Comparison of ENCODE assay signal across 17 cellular contexts in the genomic region with DNA sequence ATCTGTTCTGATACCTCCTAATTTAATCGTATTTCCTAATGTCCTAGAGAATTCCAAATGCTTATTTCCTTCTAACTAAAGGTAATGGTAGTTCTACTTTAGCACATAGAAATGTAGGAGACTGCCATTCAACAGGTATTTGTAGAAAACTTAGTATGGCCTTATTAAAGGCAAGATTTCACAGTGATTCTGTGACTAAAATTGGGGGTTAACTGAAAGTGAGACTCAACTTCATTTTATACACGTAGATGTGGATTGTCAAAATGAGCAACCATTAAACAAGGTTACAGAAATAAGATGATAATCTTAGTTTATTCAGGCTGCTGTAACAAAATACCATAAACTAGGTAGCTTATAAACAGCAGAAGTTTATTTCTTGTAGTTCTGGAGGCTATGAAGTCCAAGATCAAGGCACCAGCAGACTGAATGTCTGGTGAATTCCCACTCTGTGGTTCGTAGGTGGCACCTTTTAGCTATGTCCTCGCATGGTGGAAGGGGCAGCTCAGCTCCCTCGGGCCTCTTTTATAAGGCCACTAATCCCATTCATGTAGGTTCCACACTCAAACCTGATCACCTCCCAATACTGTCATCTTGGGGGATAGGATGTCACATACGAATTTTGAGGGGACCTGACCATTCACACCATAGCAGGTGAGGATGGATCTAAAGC. TPM values are rescaled to one million over a fixed set of nuclear protein-coding genes. Genes with fewer than 3 reads are reported as not detected.
DNase-seq lines count a peak whose midpoint lies in the region; ATAC-seq and TF ChIP-seq lines count a peak whose summit lies in the region.
"Had no signal": no experiment of that assay in that cellular context is flagged by ENCODE, and none has a peak within 500 bp of the region (broad histone marks: within the 10 kb centered on the region; RNA-seq: fewer than 3 reads in every experiment).

No MANE protein-coding gene starts in this region.

- no peak for DNase-seq in activated CD4-positive, alpha-beta T cell treated with anti-CD3 and anti-CD28 coated beads, Interleukin-2, amount 10 ng/mL, durations not matched to agents 7 days and 5 days
- DNase-seq in activated CD4-positive, alpha-beta T cell treated with anti-CD3 and anti-CD28 coated beads, Interleukin-2, amount 50 U/mL, for 48 hours: no peak
- DNase-seq in cardiac muscle cell (ENCODE audit: low read depth in 1 of 2, low spot score in 1 of 2) (no peak), left cardiac atrium (no peak), CD1c-positive myeloid dendritic cell (ENCODE audit: extremely low spot score) (no peak)
- DNase-seq in activated effector memory CD4-positive, alpha-beta T cell treated with anti-CD3 and anti-CD28 coated beads, Interleukin-2, amount 50 U/mL, for 16 hours: no peak
- DNase-seq: Caco-2, DMS153, H9, NCI-H1105 treated with DMSO at 0.1 percent for 48 hours, NCI-H1694 treated with DMSO at 0.1 percent for 48 hours, NCI-H2107, NCI-H2227 treated with DMSO at 0.1 percent for 48 hours, NCI-H524 had no signal

- H3K36me3 ChIP-seq in cardiac muscle cell: no peaks in the 10 kb centered on the region

- intact Hi-C loops in left cardiac atrium (cut with DNase I): no loop called here

- no peaks in the 10 kb centered on the region for H3K27me3 Mint-ChIP-seq in activated CD4-positive, alpha-beta T cell treated with anti-CD3 and anti-CD28 coated beads, Interleukin-2, amount 10 ng/mL, durations not matched to agents 7 days and 5 days
- H3K27me3 Mint-ChIP-seq in activated T-helper 17 cell treated with anti-CD3 and anti-CD28 coated beads, Interleukin-2, amount 50 U/mL, for 72 hours: no peaks in the 10 kb centered on the region

- no peaks in the 10 kb centered on the region for H3K4me1 ChIP-seq in cardiac muscle cell (ENCODE audit: low read depth)
- H3K4me1 ChIP-seq: BLaER1, Caco-2 had no signal

- H3K9me3 Mint-ChIP-seq in activated CD4-positive, alpha-beta T cell treated with anti-CD3 and anti-CD28 coated beads, Interleukin-2, amount 10 ng/mL, durations not matched to agents 7 days and 5 days: peaks cover 2% of the 10 kb centered on the region
- H3K9me3 Mint-ChIP-seq in activated T-helper 17 cell treated with anti-CD3 and anti-CD28 coated beads, Interleukin-2, amount 50 U/mL, for 72 hours: no peaks in the 10 kb centered on the region
- H3K9me3 Mint-ChIP-seq: H9 had no signal

- CTCF ChIA-PET in activated CD4-positive, alpha-beta T cell treated with anti-CD3 and anti-CD28 coated beads, Interleukin-2, amount 10 ng/mL, durations not matched to agents 7 days and 5 days (lab: Charles Lee): no interaction called here

- TF ChIP-seq CTCF in cardiac muscle cell (IDR thresholded peaks at IDR 0.05; ENCODE audit: low read depth, low read length): no peak

- no peaks in the 10 kb centered on the region for H3K27me3 ChIP-seq in cardiac muscle cell
- H3K27me3 ChIP-seq: BLaER1 had no signal

- ATAC-seq in left cardiac atrium: no peak
- ATAC-seq in activated T-helper 17 cell treated with anti-CD3 and anti-CD28 coated beads, Interleukin-2, amount 50 U/mL, for 72 hours (replicated peaks): peak; percentile 52

- peak overlapping the region; percentile 46 for H3K27ac Mint-ChIP-seq in activated CD4-positive, alpha-beta T cell treated with anti-CD3 and anti-CD28 coated beads, Interleukin-2, amount 10 ng/mL, durations not matched to agents 7 days and 5 days
- no peak overlapping the region for H3K27ac Mint-ChIP-seq in activated T-helper 17 cell treated with anti-CD3 and anti-CD28 coated beads, Interleukin-2, amount 50 U/mL, for 72 hours

- POLR2A ChIA-PET in activated CD4-positive, alpha-beta T cell treated with anti-CD3 and anti-CD28 coated beads, Interleukin-2, amount 10 ng/mL, durations not matched to agents 7 days and 5 days (lab: Charles Lee): no interaction called here

- peaks cover 74% of the 10 kb centered on the region for H3K4me1 Mint-ChIP-seq in activated CD4-positive, alpha-beta T cell treated with anti-CD3 and anti-CD28 coated beads, Interleukin-2, amount 10 ng/mL, durations not matched to agents 7 days and 5 days
- H3K4me1 Mint-ChIP-seq in activated T-helper 17 cell treated with anti-CD3 and anti-CD28 coated beads, Interleukin-2, amount 50 U/mL, for 72 hours: peaks cover 48% of the 10 kb centered on the region

- no peak overlapping the region for H3K4me3 Mint-ChIP-seq in activated CD4-positive, alpha-beta T cell treated with anti-CD3 and anti-CD28 coated beads, Interleukin-2, amount 10 ng/mL, durations not matched to agents 7 days and 5 days
- peak overlapping the region; percentile 48 for H3K4me3 Mint-ChIP-seq in activated T-helper 17 cell treated with anti-CD3 and anti-CD28 coated beads, Interleukin-2, amount 50 U/mL, for 72 hours
- H3K4me3 Mint-ChIP-seq: H9 had no signal

- peaks cover 65% of the 10 kb centered on the region for H3K36me3 Mint-ChIP-seq in activated CD4-positive, alpha-beta T cell treated with anti-CD3 and anti-CD28 coated beads, Interleukin-2, amount 10 ng/mL, durations not matched to agents 7 days and 5 days (ENCODE audit: low read depth)
- H3K36me3 Mint-ChIP-seq in activated T-helper 17 cell treated with anti-CD3 and anti-CD28 coated beads, Interleukin-2, amount 50 U/mL, for 72 hours (ENCODE audit: low read depth): peaks cover 98% of the 10 kb centered on the region

- H3K27ac ChIP-seq in cardiac muscle cell: peak overlapping the region; percentile 39
- H3K27ac ChIP-seq: BLaER1, HL-60 had no signal

- no peak overlapping the region for H3K4me3 ChIP-seq in cardiac muscle cell
- H3K4me3 ChIP-seq: BLaER1 had no signal

- H3K9me3 ChIP-seq in cardiac muscle cell (ENCODE audit: low read depth): no peaks in the 10 kb centered on the region
- H3K9me3 ChIP-seq: Caco-2 had no signal

RNA-seq across cellular contexts. Expression of a gene that starts 38.7 kb away (rescaled TPM):
- 100 to 1,000 TPM; 126 to 154 TPM for total RNA-seq in activated CD4-positive, alpha-beta T cell treated with anti-CD3 and anti-CD28 coated beads, Interleukin-2, amount 10 ng/mL, durations not matched to agents 7 days and 5 days
- total RNA-seq in cardiac muscle cell (26.5 and 39.0 TPM in 2 replicates), left cardiac atrium (10 to 100 TPM; 45.6 to 56.3 TPM)
- 13.8 and 23.0 TPM in 2 replicates for polyA plus RNA-seq in cardiac muscle cell
- 100 to 1,000 TPM; 164 to 185 TPM for total RNA-seq in activated T-helper 17 cell treated with anti-CD3 and anti-CD28 coated beads, Interleukin-2, amount 50 U/mL, for 72 hours

RNA-seq across cellular contexts. Expression of a gene that starts 43.8 kb away (rescaled TPM):
- total RNA-seq in activated CD4-positive, alpha-beta T cell treated with anti-CD3 and anti-CD28 coated beads, Interleukin-2, amount 10 ng/mL, durations not matched to agents 7 days and 5 days: 10 to 100 TPM in 1 of 2 experiments, 1 to 10 TPM in 1; 7.9 to 10.2 TPM
- total RNA-seq in cardiac muscle cell (0.70 and 3.3 TPM in 2 replicates), left cardiac atrium (under 1 TPM; 0.63 to 0.71 TPM)
- 0.72 and 1.4 TPM in 2 replicates for polyA plus RNA-seq in cardiac muscle cell
- total RNA-seq in activated T-helper 17 cell treated with anti-CD3 and anti-CD28 coated beads, Interleukin-2, amount 50 U/mL, for 72 hours: 10 to 100 TPM; 16.0 to 16.4 TPM
